ENCODE assay signal across 12 cellular contexts in genomic region chr12:107330901-107331431, GRCh38.
A peak's percentile ranks its signal among the peaks of the same experiment; 100 is the strongest.
DNase-seq lines count a peak whose midpoint lies in the region; ATAC-seq and TF ChIP-seq lines count a peak whose summit lies in the region.
"Had no signal": no experiment of that assay in that cellular context is flagged by ENCODE, and none has a peak within 500 bp of the region (broad histone marks: within the 10 kb centered on the region; RNA-seq: fewer than 3 reads in every experiment).

No MANE protein-coding gene starts in this region.

- TF ChIP-seq CTCF in HEK293 (tag by site-specific recombination; IDR thresholded peaks at IDR 0.05) = no peak
- TF ChIP-seq CTCF in glutamatergic neuron (IDR thresholded peaks at IDR 0.05; ENCODE audit: partially characterized antibody, unreplicated experiment) = no peak

- peak overlapping the region; percentile 43 for H3K4me3 Mint-ChIP-seq in T-helper 17 cell
- no peak overlapping the region for H3K4me3 Mint-ChIP-seq in glutamatergic neuron (ENCODE audit: unreplicated experiment)

- H3K36me3 Mint-ChIP-seq in T-helper 17 cell (ENCODE audit: low read depth) (peaks cover 2% of the 10 kb centered on the region), glutamatergic neuron (ENCODE audit: unreplicated experiment) (no peaks in the 10 kb centered on the region)

- H3K36me3 ChIP-seq in HEK293 (ENCODE audit: control insufficient read depth in 2 of 2, insufficient read depth in 1 of 2, low read length in 2 of 2) = no peaks in the 10 kb centered on the region
- H3K36me3 ChIP-seq: thoracic aorta had no signal

- POLR2A ChIA-PET in HEK293 (lab: Yijun Ruan, JAX) = no interaction called here

- ATAC-seq in T-helper 17 cell (peak; percentile 58), HG03571 (IDR thresholded peaks at IDR 0.05; ENCODE audit: unreplicated experiment) (no peak), HG03025 (IDR thresholded peaks at IDR 0.05; ENCODE audit: low FRiP score, unreplicated experiment) (no peak)

- peaks cover 14% of the 10 kb centered on the region for H3K4me1 ChIP-seq in HEK293 (ENCODE audit: control insufficient read depth, insufficient read depth, low read length)

- CTCF ChIA-PET in HEK293 (lab: Yijun Ruan, JAX) = interaction anchor here (1.1 kb wide), 1 partner anchor 73 kb away, joined by 6 read pairs; no protein-coding TSS in a partner anchor

- H3K4me3 ChIP-seq in HEK293 (ENCODE audit: low read depth, low read length) = no peak overlapping the region
- H3K4me3 ChIP-seq: smooth muscle cell, thoracic aorta had no signal

- no peak overlapping the region for H3K27ac ChIP-seq in HEK293 (ENCODE audit: extremely low read depth, low read depth, low read length)
- H3K27ac ChIP-seq: thoracic aorta had no signal

- H3K27me3 Mint-ChIP-seq in T-helper 17 cell (no peaks in the 10 kb centered on the region), glutamatergic neuron (ENCODE audit: unreplicated experiment) (no peaks in the 10 kb centered on the region)

- DNase-seq in NCI-H1436 (lab: John Stamatoyannopoulos, UW) = peak; percentile 52
- no peak for DNase-seq in NCI-H1436 treated with DMSO at 0.1 percent for 48 hours (lab: John Stamatoyannopoulos, UW)
- no peak for DNase-seq in T-helper 17 cell
- DNase-seq in glutamatergic neuron = no peak
- no peak for DNase-seq in D341Med (ENCODE audit: low spot score)
- DNase-seq: mesenchymal stem cell, NCI-H446 treated with DMSO at 0.1 percent for 48 hours had no signal

- peaks cover 9% of the 10 kb centered on the region for H3K9me3 Mint-ChIP-seq in glutamatergic neuron (ENCODE audit: unreplicated experiment)

- peaks cover 60% of the 10 kb centered on the region for H3K4me1 Mint-ChIP-seq in T-helper 17 cell
- H3K4me1 Mint-ChIP-seq in glutamatergic neuron (ENCODE audit: low read depth, unreplicated experiment) = peaks cover 4% of the 10 kb centered on the region

- no peak overlapping the region for H3K27ac Mint-ChIP-seq in T-helper 17 cell
- peak overlapping the region; percentile 24 for H3K27ac Mint-ChIP-seq in glutamatergic neuron (ENCODE audit: unreplicated experiment)

- H3K9me3 ChIP-seq in HEK293 (ENCODE audit: control insufficient read depth, insufficient read depth, low read depth, low read length) (no peaks in the 10 kb centered on the region), T-helper 17 cell (ENCODE audit: control insufficient read depth, low read length, poor library complexity, severe bottlenecking) (no peaks in the 10 kb centered on the region)
- H3K9me3 ChIP-seq: thoracic aorta had no signal

TF ChIP-seq in HEK293, 187 proteins besides CTCF, POLR2A, EP300 and RAD21 (continues in another document):
- no peak for TF ChIP-seq HIC1 (tag by site-specific recombination; IDR thresholded peaks at IDR 0.05)
- TF ChIP-seq KLF7 (tag by site-specific recombination; IDR thresholded peaks at IDR 0.05; ENCODE audit: borderline replicate concordance) = no peak
- TF ChIP-seq GLIS1 (tag by site-specific recombination; IDR thresholded peaks at IDR 0.05) = peak; percentile 98
- TF ChIP-seq ZNF521 (tag by site-specific recombination; IDR thresholded peaks at IDR 0.05) = no peak
- peak; percentile 28; the same call in 1 of the 2 replicates for TF ChIP-seq WT1 (tag by site-specific recombination; IDR thresholded peaks at IDR 0.05)
- TF ChIP-seq ZNF146 (tag by site-specific recombination; IDR thresholded peaks at IDR 0.05) = no peak
- TF ChIP-seq, protein P1, sequence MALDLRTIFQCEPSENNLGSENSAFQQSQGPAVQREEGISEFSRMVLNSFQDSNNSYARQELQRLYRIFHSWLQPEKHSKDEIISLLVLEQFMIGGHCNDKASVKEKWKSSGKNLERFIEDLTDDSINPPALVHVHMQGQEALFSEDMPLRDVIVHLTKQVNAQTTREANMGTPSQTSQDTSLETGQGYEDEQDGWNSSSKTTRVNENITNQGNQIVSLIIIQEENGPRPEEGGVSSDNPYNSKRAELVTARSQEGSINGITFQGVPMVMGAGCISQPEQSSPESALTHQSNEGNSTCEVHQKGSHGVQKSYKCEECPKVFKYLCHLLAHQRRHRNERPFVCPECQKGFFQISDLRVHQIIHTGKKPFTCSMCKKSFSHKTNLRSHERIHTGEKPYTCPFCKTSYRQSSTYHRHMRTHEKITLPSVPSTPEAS (tag by site-specific recombination; IDR thresholded peaks at IDR 0.05) = no peak
- TF ChIP-seq, protein P2, sequence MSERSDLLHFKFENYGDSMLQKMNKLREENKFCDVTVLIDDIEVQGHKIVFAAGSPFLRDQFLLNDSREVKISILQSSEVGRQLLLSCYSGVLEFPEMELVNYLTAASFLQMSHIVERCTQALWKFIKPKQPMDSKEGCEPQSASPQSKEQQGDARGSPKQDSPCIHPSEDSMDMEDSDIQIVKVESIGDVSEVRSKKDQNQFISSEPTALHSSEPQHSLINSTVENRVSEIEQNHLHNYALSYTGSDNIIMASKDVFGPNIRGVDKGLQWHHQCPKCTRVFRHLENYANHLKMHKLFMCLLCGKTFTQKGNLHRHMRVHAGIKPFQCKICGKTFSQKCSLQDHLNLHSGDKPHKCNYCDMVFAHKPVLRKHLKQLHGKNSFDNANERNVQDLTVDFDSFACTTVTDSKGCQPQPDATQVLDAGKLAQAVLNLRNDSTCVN (tag by site-specific recombination; optimal IDR thresholded peaks at IDR 0.05) = no peak
- TF ChIP-seq, protein P3, sequence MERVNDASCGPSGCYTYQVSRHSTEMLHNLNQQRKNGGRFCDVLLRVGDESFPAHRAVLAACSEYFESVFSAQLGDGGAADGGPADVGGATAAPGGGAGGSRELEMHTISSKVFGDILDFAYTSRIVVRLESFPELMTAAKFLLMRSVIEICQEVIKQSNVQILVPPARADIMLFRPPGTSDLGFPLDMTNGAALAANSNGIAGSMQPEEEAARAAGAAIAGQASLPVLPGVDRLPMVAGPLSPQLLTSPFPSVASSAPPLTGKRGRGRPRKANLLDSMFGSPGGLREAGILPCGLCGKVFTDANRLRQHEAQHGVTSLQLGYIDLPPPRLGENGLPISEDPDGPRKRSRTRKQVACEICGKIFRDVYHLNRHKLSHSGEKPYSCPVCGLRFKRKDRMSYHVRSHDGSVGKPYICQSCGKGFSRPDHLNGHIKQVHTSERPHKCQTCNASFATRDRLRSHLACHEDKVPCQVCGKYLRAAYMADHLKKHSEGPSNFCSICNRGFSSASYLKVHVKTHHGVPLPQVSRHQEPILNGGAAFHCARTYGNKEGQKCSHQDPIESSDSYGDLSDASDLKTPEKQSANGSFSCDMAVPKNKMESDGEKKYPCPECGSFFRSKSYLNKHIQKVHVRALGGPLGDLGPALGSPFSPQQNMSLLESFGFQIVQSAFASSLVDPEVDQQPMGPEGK (tag by site-specific recombination; IDR thresholded peaks at IDR 0.05) = no peak
- no peak for TF ChIP-seq ZXDB (tag by site-specific recombination; IDR thresholded peaks at IDR 0.05)
- TF ChIP-seq ZNF768 (tag by site-specific recombination; IDR thresholded peaks at IDR 0.05) = no peak
- TF ChIP-seq GFI1B (tag by site-specific recombination; IDR thresholded peaks at IDR 0.05) = 0 out of 2 replicates have a peak, but pooled peaks have one; percentile 46
- TF ChIP-seq ZNF391 (tag by site-specific recombination; IDR thresholded peaks at IDR 0.05; ENCODE audit: borderline replicate concordance, low read depth) = no peak
- TF ChIP-seq KLF9 (tag by site-specific recombination; IDR thresholded peaks at IDR 0.05; ENCODE audit: low read depth) = no peak
- TF ChIP-seq, protein P4, sequence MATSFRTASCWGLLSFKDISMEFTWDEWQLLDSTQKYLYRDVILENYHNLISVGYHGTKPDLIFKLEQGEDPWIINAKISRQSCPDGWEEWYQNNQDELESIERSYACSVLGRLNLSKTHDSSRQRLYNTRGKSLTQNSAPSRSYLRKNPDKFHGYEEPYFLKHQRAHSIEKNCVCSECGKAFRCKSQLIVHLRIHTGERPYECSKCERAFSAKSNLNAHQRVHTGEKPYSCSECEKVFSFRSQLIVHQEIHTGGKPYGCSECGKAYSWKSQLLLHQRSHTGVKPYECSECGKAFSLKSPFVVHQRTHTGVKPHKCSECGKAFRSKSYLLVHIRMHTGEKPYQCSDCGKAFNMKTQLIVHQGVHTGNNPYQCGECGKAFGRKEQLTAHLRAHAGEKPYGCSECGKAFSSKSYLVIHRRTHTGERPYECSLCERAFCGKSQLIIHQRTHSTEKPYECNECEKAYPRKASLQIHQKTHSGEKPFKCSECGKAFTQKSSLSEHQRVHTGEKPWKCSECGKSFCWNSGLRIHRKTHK (tag by site-specific recombination; IDR thresholded peaks at IDR 0.05) = no peak
- TF ChIP-seq ZNF24 (tag by site-specific recombination; IDR thresholded peaks at IDR 0.05) = 0 out of 2 replicates have a peak, but pooled peaks have one; percentile 36
- peak; percentile 76 for TF ChIP-seq SP7 (tag by site-specific recombination; IDR thresholded peaks at IDR 0.05)
- no peak for TF ChIP-seq ZNF132 (tag by site-specific recombination; IDR thresholded peaks at IDR 0.05; ENCODE audit: borderline replicate concordance)
